In the genomic region with DNA sequence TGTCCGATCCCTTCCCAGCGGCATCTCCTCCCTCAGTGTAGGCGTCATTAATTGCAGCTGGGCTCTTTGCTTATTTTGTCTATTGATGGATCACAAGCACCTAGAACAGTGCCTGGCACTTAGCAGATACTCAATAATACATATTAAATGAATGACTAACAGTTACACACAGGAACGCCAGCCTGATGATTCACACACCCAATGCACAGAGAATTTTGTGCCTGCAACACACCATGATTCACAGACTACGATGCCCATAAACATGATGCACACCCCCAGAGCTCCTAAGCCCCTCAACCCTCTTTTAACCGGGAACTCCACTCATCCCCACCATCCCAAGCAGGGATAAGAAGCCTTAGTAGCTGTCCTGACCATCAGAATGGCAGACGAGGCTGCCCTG, we compare ENCODE assay signal across 21 cellular contexts.
A peak's percentile ranks its signal among the peaks of the same experiment; 100 is the strongest.
DNase-seq lines count a peak whose midpoint lies in the region; ATAC-seq, FAIRE-seq and TF ChIP-seq lines count a peak whose summit lies in the region.
"Had no signal": no experiment of that assay in that cellular context is flagged by ENCODE, and none has a peak within 500 bp of the region (broad histone marks: within the 10 kb centered on the region; RNA-seq: fewer than 3 reads in every experiment).

No MANE protein-coding gene starts in this region.

- CTCF ChIA-PET in A549 (lab: Yijun Ruan, JAX), result interaction anchor here (0.8 to 18.0 kb wide), 31 partner anchors 8 to 653 kb away, joined by 3 to 338 read pairs (median 7); a partner anchor contains a TSS
- CTCF ChIA-PET in T-cell (lab: Charles Lee), result interaction anchor here (0.7 to 1.9 kb wide), 5 partner anchors 11 to 447 kb away, joined by 3 to 15 read pairs (median 3); a partner anchor contains a TSS

- H3K4me1 Mint-ChIP-seq in T-cell (peaks cover 5 to 14% (median 8%) of the 10 kb centered on the region in 3 donors), chondrocyte (ENCODE audit: low read depth) (peaks cover 7% of the 10 kb centered on the region)

- no peak for TF ChIP-seq POLR2A in A549 (IDR thresholded peaks at IDR 0.05; ENCODE audit: low read length)

- H3K9me3 Mint-ChIP-seq in T-cell (no peaks in the 10 kb centered on the region), chondrocyte (ENCODE audit: low read depth) (no peaks in the 10 kb centered on the region)
- H3K9me3 Mint-ChIP-seq: activated CD4-positive, alpha-beta T cell treated with anti-CD3 and anti-CD28 coated beads, Interleukin-2, amount 10 ng/mL, durations not matched to agents 24 days and 14 days; activated naive CD4-positive, alpha-beta T cell treated with anti-CD3 and anti-CD28 coated beads, Interleukin-2, amount 50 U/mL, for 24 hours; H9; stimulated activated naive CD8-positive, alpha-beta T cell treated with anti-CD3 and anti-CD28 coated beads, Interleukin-15, amount 100 ng/mL, for 72 hours had no signal

- H3K27ac Mint-ChIP-seq in T-cell (no peak overlapping the region), chondrocyte (ENCODE audit: unreplicated experiment) (no peak overlapping the region)
- H3K27ac Mint-ChIP-seq: activated CD4-positive, alpha-beta T cell treated with anti-CD3 and anti-CD28 coated beads, Interleukin-2, amount 10 ng/mL, durations not matched to agents 24 days and 14 days; activated naive CD4-positive, alpha-beta T cell treated with anti-CD3 and anti-CD28 coated beads, Interleukin-2, amount 50 U/mL, for 24 hours; H9 had no signal

- H3K4me3 ChIP-seq in A549 (no peak overlapping the region), adipocyte (ENCODE audit: low read length) (no peak overlapping the region)
- H3K4me3 ChIP-seq: gastrocnemius medialis, lung, SK-N-MC had no signal

- TF ChIP-seq CTCF in A549 (IDR thresholded peaks at IDR 0.05) (no peak), chondrocyte (IDR thresholded peaks at IDR 0.05) (no peak)

- no peaks in the 10 kb centered on the region for H3K27me3 ChIP-seq in adipocyte (replicated peaks; ENCODE audit: control insufficient read depth, insufficient read depth, low read length)

- no peak for TF ChIP-seq EP300 in A549 (IDR thresholded peaks at IDR 0.05)

- no peak for FAIRE-seq in A549 (lab: Jason Lieb, UNC)

- no peaks in the 10 kb centered on the region for H3K36me3 Mint-ChIP-seq in T-cell
- no peaks in the 10 kb centered on the region for H3K36me3 Mint-ChIP-seq in chondrocyte (ENCODE audit: low read depth)
- H3K36me3 Mint-ChIP-seq: activated naive CD4-positive, alpha-beta T cell treated with anti-CD3 and anti-CD28 coated beads, Interleukin-2, amount 50 U/mL, for 24 hours had no signal

- H3K9me3 ChIP-seq in A549 (no peaks in the 10 kb centered on the region), adipocyte (ENCODE audit: control insufficient read depth, low read length) (no peaks in the 10 kb centered on the region)
- H3K9me3 ChIP-seq: gastrocnemius medialis had no signal

- no peak for TF ChIP-seq RAD21 in A549 (conservative IDR thresholded peaks at IDR 0.05 in 1 of 2, IDR thresholded peaks at IDR 0.05 in 1 of 2)

- H3K27ac ChIP-seq in A549, result 0 out of 6 replicates have a peak overlapping the region, but pooled peaks of 1 of the 2 experiments have one; percentile 16
- H3K27ac ChIP-seq: gastrocnemius medialis, SK-N-MC had no signal

- DNase-seq in A549 (ENCODE audit: low read depth in 1 of 2, low spot score in 1 of 2) (no peak), HCEC 1CT (peak; percentile 79), adipocyte (ENCODE audit: low read depth) (peak; percentile 22), glomerular visceral epithelial cell (ENCODE audit: extremely low spot score) (peak; percentile 12), T-cell (no peak), chondrocyte (ENCODE audit: low spot score) (no peak), NCI-H1417 treated with DMSO at 0.1 percent for 48 hours (lab: John Stamatoyannopoulos, UW) (no peak), AG08395 (ENCODE audit: low spot score) (no peak)
- DNase-seq: activated CD4-positive, alpha-beta T cell treated with anti-CD3 and anti-CD28 coated beads, Interleukin-2, amount 10 ng/mL, durations not matched to agents 24 days and 14 days; central memory CD4-positive, alpha-beta T cell; effector memory CD4-positive, alpha-beta T cell; gastrocnemius medialis; H9; naive B cell; NCI-H1930; NCI-H524 treated with DMSO at 0.1 percent for 48 hours; OCI-M1 had no signal

- H3K9ac ChIP-seq in adipocyte (ENCODE audit: low read length), result no peak overlapping the region

- H3K27me3 Mint-ChIP-seq in T-cell (peaks cover 14 to 19% of the 10 kb centered on the region in 2 donors), chondrocyte (ENCODE audit: low read depth) (peaks cover 6% of the 10 kb centered on the region)

- POLR2A ChIA-PET in A549 (lab: Yijun Ruan, JAX), result no interaction called here
- POLR2A ChIA-PET in T-cell (lab: Charles Lee), result no interaction called here

- H3K4me1 ChIP-seq in A549 (peaks cover 15% of the 10 kb centered on the region), adipocyte (ENCODE audit: control insufficient read depth, insufficient read depth, low read length) (peaks cover 9% of the 10 kb centered on the region)

- ATAC-seq in A549 (no peak), T-cell (replicated peaks in 1 of 4) (no peak)
- ATAC-seq: gastrocnemius medialis had no signal

- WGBS in A549 (ENCODE audit: missing lambda C conversion rate), result 57% methylated on average over 7 of the region's 7 CpGs

- H3K4me3 Mint-ChIP-seq in T-cell (peak overlapping the region in 1 of 3 donors; percentile 79), chondrocyte (ENCODE audit: unreplicated experiment) (no peak overlapping the region)

- H3K4me2 ChIP-seq in A549, result peak overlapping the region; percentile 71

- no peaks in the 10 kb centered on the region for H3K36me3 ChIP-seq in adipocyte (ENCODE audit: control insufficient read depth, insufficient read depth, low read length, severe bottlenecking)
- H3K36me3 ChIP-seq: gastrocnemius medialis had no signal

TF ChIP-seq in A549, 52 proteins besides CTCF, POLR2A, EP300 and RAD21:
- TF ChIP-seq CEBPB (IDR thresholded peaks at IDR 0.05), result no peak
- TF ChIP-seq FOSL2 (IDR thresholded peaks at IDR 0.05), result 0 out of 2 replicates have a peak, but pooled peaks have one; percentile 20
- TF ChIP-seq FOSL2 (CRISPR knock-in tag; IDR thresholded peaks at IDR 0.05), result peak; percentile 56
TF ChIP-seq in A549: peak in this region for 1.

Comparison
In these comparisons a context has a peak if more than half of its experiments do, and no peak if none do; other contexts are left out.
1. DNase-seq: peak in HCEC 1CT (single experiment), adipocyte (single experiment) and glomerular visceral epithelial cell (single experiment); none in A549 (0 of 2), T-cell (0 of 34), chondrocyte (single experiment), NCI-H1417 treated with DMSO at 0.1 percent for 48 hours (single experiment) and AG08395 (single experiment).